Comparison of ENCODE assay signal across 14 cellular contexts in the genomic region with DNA sequence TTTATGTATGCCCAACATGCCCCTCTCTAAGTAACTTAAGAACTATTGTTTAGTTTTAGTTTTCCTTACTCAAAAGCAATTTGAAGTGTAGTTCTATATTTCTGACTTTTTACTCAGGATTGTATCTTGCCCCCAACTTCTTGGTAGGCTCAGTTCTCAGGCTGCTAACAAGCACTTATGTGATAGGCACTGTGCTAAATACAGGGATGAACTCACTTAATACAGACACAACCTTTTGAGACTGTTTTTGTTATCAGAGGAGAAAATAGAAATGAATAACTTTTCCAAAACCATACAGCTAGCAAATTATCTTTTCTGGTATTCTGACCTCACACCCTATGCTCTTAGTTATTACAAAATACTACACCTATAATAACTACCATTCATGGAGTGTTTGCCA. TPM values are rescaled to one million over a fixed set of nuclear protein-coding genes. Genes with fewer than 3 reads are reported as not detected.
A peak's percentile ranks its signal among the peaks of the same experiment; 100 is the strongest.
DNase-seq lines count a peak whose midpoint lies in the region; ATAC-seq lines count a peak whose summit lies in the region.
"Had no signal": no experiment of that assay in that cellular context is flagged by ENCODE, and none has a peak within 500 bp of the region (broad histone marks: within the 10 kb centered on the region; RNA-seq: fewer than 3 reads in every experiment).

No MANE protein-coding gene starts in this region.

- no peak for DNase-seq in activated T-cell treated with anti-CD3 and anti-CD28 coated beads, Interleukin-2, amount 50 U/mL, for 24 hours
- no peak for DNase-seq in activated T-cell treated with anti-CD3 and anti-CD28 coated beads, Interleukin-2, amount 50 U/mL, for 72 hours
- no peak for DNase-seq in left ventricle myocardium superior
- no peak for DNase-seq in cardiac septum (ENCODE audit: low spot score)
- no peak for DNase-seq in stimulated activated naive CD8-positive, alpha-beta T cell treated with anti-CD3 and anti-CD28 coated beads, Interleukin-15, amount 100 ng/mL, for 72 hours
- DNase-seq: AML-193; Caco-2; Calu3; CD4-positive, alpha-beta T cell; CD8-positive, alpha-beta T cell; DMS79 treated with DMSO at 0.1 percent for 48 hours; GF-D8 had no signal

- H3K4me3 Mint-ChIP-seq in activated T-cell treated with anti-CD3 and anti-CD28 coated beads, Interleukin-2, amount 50 U/mL, for 24 hours, result no peak overlapping the region
- no peak overlapping the region for H3K4me3 Mint-ChIP-seq in activated T-cell treated with anti-CD3 and anti-CD28 coated beads, Interleukin-2, amount 50 U/mL, for 72 hours
- no peak overlapping the region for H3K4me3 Mint-ChIP-seq in stimulated activated naive CD8-positive, alpha-beta T cell treated with anti-CD3 and anti-CD28 coated beads, Interleukin-15, amount 100 ng/mL, for 72 hours
- H3K4me3 Mint-ChIP-seq: B cell; CD4-positive, alpha-beta T cell; CD8-positive, alpha-beta T cell had no signal

- H3K36me3 Mint-ChIP-seq in activated T-cell treated with anti-CD3 and anti-CD28 coated beads, Interleukin-2, amount 50 U/mL, for 24 hours (ENCODE audit: low read depth), result peaks cover 74% of the 10 kb centered on the region
- H3K36me3 Mint-ChIP-seq in activated T-cell treated with anti-CD3 and anti-CD28 coated beads, Interleukin-2, amount 50 U/mL, for 72 hours (ENCODE audit: insufficient read depth in 2 of 2), result peaks cover 16 to 29% of the 10 kb centered on the region in 2 donors

- peaks cover 41% of the 10 kb centered on the region for H3K4me1 Mint-ChIP-seq in activated T-cell treated with anti-CD3 and anti-CD28 coated beads, Interleukin-2, amount 50 U/mL, for 24 hours (ENCODE audit: low read depth)
- H3K4me1 Mint-ChIP-seq in activated T-cell treated with anti-CD3 and anti-CD28 coated beads, Interleukin-2, amount 50 U/mL, for 72 hours (ENCODE audit: low read depth), result peaks cover 21% of the 10 kb centered on the region
- peaks cover 9% of the 10 kb centered on the region for H3K4me1 Mint-ChIP-seq in stimulated activated naive CD8-positive, alpha-beta T cell treated with anti-CD3 and anti-CD28 coated beads, Interleukin-15, amount 100 ng/mL, for 72 hours
- H3K4me1 Mint-ChIP-seq: B cell had no signal

- H3K27me3 Mint-ChIP-seq in activated T-cell treated with anti-CD3 and anti-CD28 coated beads, Interleukin-2, amount 50 U/mL, for 24 hours, result no peaks in the 10 kb centered on the region
- no peaks in the 10 kb centered on the region for H3K27me3 Mint-ChIP-seq in activated T-cell treated with anti-CD3 and anti-CD28 coated beads, Interleukin-2, amount 50 U/mL, for 72 hours (ENCODE audit: low read depth)
- H3K27me3 Mint-ChIP-seq in stimulated activated naive CD8-positive, alpha-beta T cell treated with anti-CD3 and anti-CD28 coated beads, Interleukin-15, amount 100 ng/mL, for 72 hours, result no peaks in the 10 kb centered on the region
- H3K27me3 Mint-ChIP-seq: B cell; CD4-positive, alpha-beta T cell had no signal

- H3K27ac Mint-ChIP-seq in activated T-cell treated with anti-CD3 and anti-CD28 coated beads, Interleukin-2, amount 50 U/mL, for 24 hours, result peak overlapping the region; percentile 44
- H3K27ac Mint-ChIP-seq in activated T-cell treated with anti-CD3 and anti-CD28 coated beads, Interleukin-2, amount 50 U/mL, for 72 hours, result no peak overlapping the region
- H3K27ac Mint-ChIP-seq in stimulated activated naive CD8-positive, alpha-beta T cell treated with anti-CD3 and anti-CD28 coated beads, Interleukin-15, amount 100 ng/mL, for 72 hours, result no peak overlapping the region
- H3K27ac Mint-ChIP-seq: B cell; CD4-positive, alpha-beta T cell; CD8-positive, alpha-beta T cell had no signal

- no peak for ATAC-seq in activated T-cell treated with anti-CD3 and anti-CD28 coated beads, Interleukin-2, amount 50 U/mL, for 72 hours (replicated peaks in 1 of 2)
- peak; percentile 63 for ATAC-seq in left ventricle myocardium superior
- ATAC-seq in stimulated activated naive CD8-positive, alpha-beta T cell treated with anti-CD3 and anti-CD28 coated beads, Interleukin-15, amount 100 ng/mL, for 72 hours, result no peak
- ATAC-seq: A549; CD8-positive, alpha-beta T cell had no signal

- peaks cover 2% of the 10 kb centered on the region for H3K9me3 Mint-ChIP-seq in activated T-cell treated with anti-CD3 and anti-CD28 coated beads, Interleukin-2, amount 50 U/mL, for 24 hours
- H3K9me3 Mint-ChIP-seq in activated T-cell treated with anti-CD3 and anti-CD28 coated beads, Interleukin-2, amount 50 U/mL, for 72 hours, result no peaks in the 10 kb centered on the region
- no peaks in the 10 kb centered on the region for H3K9me3 Mint-ChIP-seq in stimulated activated naive CD8-positive, alpha-beta T cell treated with anti-CD3 and anti-CD28 coated beads, Interleukin-15, amount 100 ng/mL, for 72 hours
- H3K9me3 Mint-ChIP-seq: CD4-positive, alpha-beta T cell had no signal

- intact Hi-C loops in left ventricle myocardium superior (cut with micrococcal nuclease) (no loop called here), cardiac septum (cut with DNase I) (no loop called here)

RNA-seq across cellular contexts. Expression of gene TAX1BP1, which starts 16.3 kb away (rescaled TPM):
- total RNA-seq in activated T-cell treated with anti-CD3 and anti-CD28 coated beads, Interleukin-2, amount 50 U/mL, for 72 hours, result 100 to 1,000 TPM; 129 to 162 TPM
- total RNA-seq in left ventricle myocardium superior (161 TPM), cardiac septum (149 TPM)
